Comparison of ENCODE assay signal across 15 cellular contexts in genomic region chr14:32654106-32654505, GRCh38.
DNase-seq lines count a peak whose midpoint lies in the region; ATAC-seq and TF ChIP-seq lines count a peak whose summit lies in the region.
"Had no signal": no experiment of that assay in that cellular context is flagged by ENCODE, and none has a peak within 500 bp of the region (broad histone marks: within the 10 kb centered on the region; RNA-seq: fewer than 3 reads in every experiment).

No MANE protein-coding gene starts in this region.

- no peaks in the 10 kb centered on the region for H3K27me3 Mint-ChIP-seq in activated CD8-positive, alpha-beta T cell treated with anti-CD3 and anti-CD28 coated beads, Interleukin-2, amount 10 ng/mL, durations not matched to agents 7 days and 5 days (ENCODE audit: low read depth)

- DNase-seq in AG10803 (ENCODE audit: low read depth) (peak; percentile 13), RPMI7951 (ENCODE audit: low read depth) (peak; percentile 31), foreskin fibroblast (peak; percentile 34 to 59), NCI-H510A (lab: John Stamatoyannopoulos, UW) (no peak), ACHN (no peak)
- no peak for DNase-seq in activated CD8-positive, alpha-beta T cell treated with anti-CD3 and anti-CD28 coated beads, Interleukin-2, amount 10 ng/mL, durations not matched to agents 7 days and 5 days
- DNase-seq: Caco-2; CD8-positive, alpha-beta T cell; DND-41; GF-D8 had no signal

- no peak overlapping the region for H3K27ac Mint-ChIP-seq in activated CD8-positive, alpha-beta T cell treated with anti-CD3 and anti-CD28 coated beads, Interleukin-2, amount 10 ng/mL, durations not matched to agents 7 days and 5 days
- H3K27ac Mint-ChIP-seq: CD14-positive monocyte; CD8-positive, alpha-beta T cell had no signal

- ATAC-seq in GM18867 (IDR thresholded peaks at IDR 0.05; ENCODE audit: unreplicated experiment), result peak; percentile 50
- no peak for ATAC-seq in HG03039 (IDR thresholded peaks at IDR 0.05; ENCODE audit: unreplicated experiment)
- no peak for ATAC-seq in activated CD8-positive, alpha-beta T cell treated with anti-CD3 and anti-CD28 coated beads, Interleukin-2, amount 10 ng/mL, durations not matched to agents 7 days and 5 days
- ATAC-seq: CD8-positive, alpha-beta T cell; K562 had no signal

- no peaks in the 10 kb centered on the region for H3K9me3 Mint-ChIP-seq in activated CD8-positive, alpha-beta T cell treated with anti-CD3 and anti-CD28 coated beads, Interleukin-2, amount 10 ng/mL, durations not matched to agents 7 days and 5 days (ENCODE audit: insufficient read depth)
- H3K9me3 Mint-ChIP-seq: CD8-positive, alpha-beta T cell had no signal

- H3K36me3 Mint-ChIP-seq in activated CD8-positive, alpha-beta T cell treated with anti-CD3 and anti-CD28 coated beads, Interleukin-2, amount 10 ng/mL, durations not matched to agents 7 days and 5 days (ENCODE audit: low read depth), result no peaks in the 10 kb centered on the region
- H3K36me3 Mint-ChIP-seq: CD8-positive, alpha-beta T cell had no signal

- CTCF ChIA-PET in activated CD8-positive, alpha-beta T cell treated with anti-CD3 and anti-CD28 coated beads, Interleukin-2, amount 10 ng/mL, durations not matched to agents 7 days and 5 days (lab: Charles Lee), result no interaction called here

- in situ Hi-C loops in ACHN (cut with HindIII; ENCODE audit: low pct_ligation_motif_present, low pct_unique_long_range_greater_than_20kb, low sequenced_read_pairs), result no loop called here

- H3K4me3 ChIP-seq in AG10803 (ENCODE audit: low read length) (no peak overlapping the region), foreskin fibroblast (ENCODE audit: low read depth in 1 of 2, low read length in 2 of 2) (no peak overlapping the region)
- H3K4me3 ChIP-seq: HAP-1, K562 had no signal

- TF ChIP-seq CTCF in AG10803 (conservative IDR thresholded peaks at IDR 0.05; ENCODE audit: low read length), result no peak
- no peak for TF ChIP-seq CTCF in foreskin fibroblast (IDR thresholded peaks at IDR 0.05; ENCODE audit: low read depth, low read length)

- H3K4me1 Mint-ChIP-seq in activated CD8-positive, alpha-beta T cell treated with anti-CD3 and anti-CD28 coated beads, Interleukin-2, amount 10 ng/mL, durations not matched to agents 7 days and 5 days (ENCODE audit: low read depth), result no peaks in the 10 kb centered on the region

- POLR2A ChIA-PET in activated CD8-positive, alpha-beta T cell treated with anti-CD3 and anti-CD28 coated beads, Interleukin-2, amount 10 ng/mL, durations not matched to agents 7 days and 5 days (lab: Charles Lee), result no interaction called here

- no peak overlapping the region for H3K4me3 Mint-ChIP-seq in activated CD8-positive, alpha-beta T cell treated with anti-CD3 and anti-CD28 coated beads, Interleukin-2, amount 10 ng/mL, durations not matched to agents 7 days and 5 days
- H3K4me3 Mint-ChIP-seq: CD14-positive monocyte; CD8-positive, alpha-beta T cell had no signal

Comparison
In these comparisons a context has a peak if more than half of its experiments do, and no peak if none do; other contexts are left out.
1. DNase-seq: peak in AG10803 (single experiment), RPMI7951 (single experiment) and foreskin fibroblast (2 of 2); none in activated CD8-positive, alpha-beta T cell treated with anti-CD3 and anti-CD28 coated beads, Interleukin-2, amount 10 ng/mL, durations not matched to agents 7 days and 5 days (single experiment), NCI-H510A (single experiment) and ACHN (single experiment).